19 cellular contexts compared by ENCODE assay signal in genomic region chr10:1745794-1746456, GRCh38. TPM values are rescaled to one million over a fixed set of nuclear protein-coding genes. Genes with fewer than 3 reads are reported as not detected.
"Had no signal": no experiment of that assay in that cellular context is flagged by ENCODE, and none has a peak within 500 bp of the region (broad histone marks: within the 10 kb centered on the region; RNA-seq: fewer than 3 reads in every experiment).

No MANE protein-coding gene starts in this region.

- H3K36me3 Mint-ChIP-seq: stimulated activated effector memory CD8-positive, alpha-beta T cell treated with anti-CD3 and anti-CD28 coated beads, Interleukin-12 subunit alpha, Interleukin-12 subunit beta, amount 100 ng/mL, for 72 hours had no signal

- ATAC-seq: heart left ventricle; left colon; left ventricle myocardium superior; naive thymus-derived CD4-positive, alpha-beta T cell; stimulated activated effector memory CD8-positive, alpha-beta T cell treated with anti-CD3 and anti-CD28 coated beads, Interleukin-12 subunit alpha, Interleukin-12 subunit beta, amount 100 ng/mL, for 72 hours had no signal

- DNase-seq: colonic mucosa; dermis blood vessel endothelial cell; foreskin melanocyte; hippocampal formation; left colon; left ventricle myocardium superior; mesenchymal stem cell; naive thymus-derived CD4-positive, alpha-beta T cell; right lobe of liver; stimulated activated CD4-positive, alpha-beta T cell treated with anti-CD3 and anti-CD28 coated beads, Interleukin-4, amount 100 ng/mL, for 1 hour; stimulated activated CD8-positive, alpha-beta memory T cell treated with anti-CD3 and anti-CD28 coated beads, Interleukin-4, amount 100 ng/mL, for 48 hours; testis had no signal

- H3K36me3 ChIP-seq: colonic mucosa, heart left ventricle, prostate gland, right lobe of liver, tibial nerve had no signal

- H2AFZ ChIP-seq: parathyroid adenoma had no signal

- H3K4me1 ChIP-seq: colonic mucosa, heart left ventricle, prostate gland, right lobe of liver, testis, tibial nerve had no signal

- H3K27ac Mint-ChIP-seq: naive thymus-derived CD4-positive, alpha-beta T cell; stimulated activated effector memory CD8-positive, alpha-beta T cell treated with anti-CD3 and anti-CD28 coated beads, Interleukin-12 subunit alpha, Interleukin-12 subunit beta, amount 100 ng/mL, for 72 hours; stimulated activated naive CD8-positive, alpha-beta T cell treated with anti-CD3 and anti-CD28 coated beads, Interleukin-15, Interleukin-2, amounts not matched to agents 100 ng/mL and 50 ng/mL, for 24 hours had no signal

- H3K27me3 ChIP-seq: colonic mucosa, right lobe of liver, testis, tibial nerve had no signal

- H3K4me1 Mint-ChIP-seq: naive thymus-derived CD4-positive, alpha-beta T cell; stimulated activated effector memory CD8-positive, alpha-beta T cell treated with anti-CD3 and anti-CD28 coated beads, Interleukin-12 subunit alpha, Interleukin-12 subunit beta, amount 100 ng/mL, for 72 hours had no signal

- H3K9me3 ChIP-seq: colonic mucosa, prostate gland, testis had no signal

- H3K4me3 ChIP-seq: colonic mucosa, heart left ventricle, lung, prostate gland, right lobe of liver, testis, tibial nerve had no signal

- H3K79me2 ChIP-seq: parathyroid adenoma had no signal

- H3K4me3 Mint-ChIP-seq: naive thymus-derived CD4-positive, alpha-beta T cell; stimulated activated effector memory CD8-positive, alpha-beta T cell treated with anti-CD3 and anti-CD28 coated beads, Interleukin-12 subunit alpha, Interleukin-12 subunit beta, amount 100 ng/mL, for 72 hours; stimulated activated naive CD8-positive, alpha-beta T cell treated with anti-CD3 and anti-CD28 coated beads, Interleukin-15, Interleukin-2, amounts not matched to agents 100 ng/mL and 50 ng/mL, for 24 hours had no signal

- H3K9ac ChIP-seq: parathyroid adenoma had no signal

- H3K27ac ChIP-seq: colonic mucosa, heart left ventricle, parathyroid adenoma, prostate gland, right lobe of liver, testis, tibial nerve had no signal

RNA-seq across cellular contexts. Expression of gene ADARB2, which starts 8.6 kb away (rescaled TPM):
- total RNA-seq: dermis blood vessel endothelial cell had no signal
- polyA plus RNA-seq: naive thymus-derived CD4-positive, alpha-beta T cell had no signal
